9 cellular contexts compared by ENCODE assay signal in genomic region chr1:12601690-12602632, GRCh38. TPM values are rescaled to one million over a fixed set of nuclear protein-coding genes. Genes with fewer than 3 reads are reported as not detected.
DNase-seq lines count a peak whose midpoint lies in the region; ATAC-seq and TF ChIP-seq lines count a peak whose summit lies in the region.
"Had no signal": no experiment of that assay in that cellular context is flagged by ENCODE, and none has a peak within 500 bp of the region (broad histone marks: within the 10 kb centered on the region; RNA-seq: fewer than 3 reads in every experiment).

No MANE protein-coding gene starts in this region.

- H3K27ac Mint-ChIP-seq in glutamatergic neuron (ENCODE audit: unreplicated experiment), result no peak overlapping the region

- DNase-seq in GM04504 (ENCODE audit: low read depth), result peak; percentile 68
- DNase-seq in RPMI8226, result peak; percentile 21
- DNase-seq in fibroblast of peridontal ligament (ENCODE audit: extremely low read depth), result peak; percentile 97
- peak; percentile 63 for DNase-seq in pulmonary artery endothelial cell (ENCODE audit: low read depth, low spot score)
- DNase-seq in activated effector memory CD4-positive, alpha-beta T cell treated with anti-CD3 and anti-CD28 coated beads, Interleukin-2, amount 50 U/mL, for 16 hours, result no peak
- no peak for DNase-seq in glutamatergic neuron
- no peak for DNase-seq in stimulated activated CD4-positive, alpha-beta T cell treated with anti-CD3 and anti-CD28 coated beads, Interleukin-2, amount 100 ng/mL, for 24 hours
- DNase-seq: NCI-H2081 treated with DMSO at 0.1 percent for 48 hours had no signal

- no peaks in the 10 kb centered on the region for H3K4me1 Mint-ChIP-seq in glutamatergic neuron (ENCODE audit: low read depth, unreplicated experiment)

- no peak for ATAC-seq in GM21515 (IDR thresholded peaks at IDR 0.05; ENCODE audit: unreplicated experiment)

- TF ChIP-seq CTCF in glutamatergic neuron (IDR thresholded peaks at IDR 0.05; ENCODE audit: partially characterized antibody, unreplicated experiment), result no peak

- peaks cover 4% of the 10 kb centered on the region for H3K9me3 Mint-ChIP-seq in glutamatergic neuron (ENCODE audit: unreplicated experiment)

- H3K36me3 Mint-ChIP-seq in glutamatergic neuron (ENCODE audit: unreplicated experiment), result no peaks in the 10 kb centered on the region

- H3K4me3 Mint-ChIP-seq in glutamatergic neuron (ENCODE audit: unreplicated experiment), result no peak overlapping the region

- peaks cover 7% of the 10 kb centered on the region for H3K27me3 Mint-ChIP-seq in glutamatergic neuron (ENCODE audit: unreplicated experiment)

RNA-seq across cellular contexts. Expression of gene DHRS3, which starts 16.0 kb away (rescaled TPM):
- total RNA-seq in pulmonary artery endothelial cell, result 37.1 and 76.3 TPM in 2 replicates
- not detected for total RNA-seq in glutamatergic neuron (ENCODE audit: unreplicated experiment)

RNA-seq across cellular contexts. Expression of gene AADACL4, which starts 41.9 kb away (rescaled TPM):
- not detected in 2 replicates for total RNA-seq in pulmonary artery endothelial cell
- not detected for total RNA-seq in glutamatergic neuron (ENCODE audit: unreplicated experiment)

Comparison
In these comparisons a context has a peak if more than half of its experiments do, and no peak if none do; other contexts are left out.
1. DNase-seq: peak in GM04504 (single experiment), RPMI8226 (single experiment), fibroblast of peridontal ligament (single experiment) and pulmonary artery endothelial cell (single experiment); none in activated effector memory CD4-positive, alpha-beta T cell treated with anti-CD3 and anti-CD28 coated beads, Interleukin-2, amount 50 U/mL, for 16 hours (single experiment), glutamatergic neuron (single experiment) and stimulated activated CD4-positive, alpha-beta T cell treated with anti-CD3 and anti-CD28 coated beads, Interleukin-2, amount 100 ng/mL, for 24 hours (0 of 2).
2. RNA of gene DHRS3, which starts 16.0 kb away (total RNA-seq): 37.1 to 76.3 TPM in pulmonary artery endothelial cell; not detected in glutamatergic neuron (single experiment); every median in the first group is over 10 times any median in the second.